Comparison of ENCODE assay signal across 19 cellular contexts in the genomic region with DNA sequence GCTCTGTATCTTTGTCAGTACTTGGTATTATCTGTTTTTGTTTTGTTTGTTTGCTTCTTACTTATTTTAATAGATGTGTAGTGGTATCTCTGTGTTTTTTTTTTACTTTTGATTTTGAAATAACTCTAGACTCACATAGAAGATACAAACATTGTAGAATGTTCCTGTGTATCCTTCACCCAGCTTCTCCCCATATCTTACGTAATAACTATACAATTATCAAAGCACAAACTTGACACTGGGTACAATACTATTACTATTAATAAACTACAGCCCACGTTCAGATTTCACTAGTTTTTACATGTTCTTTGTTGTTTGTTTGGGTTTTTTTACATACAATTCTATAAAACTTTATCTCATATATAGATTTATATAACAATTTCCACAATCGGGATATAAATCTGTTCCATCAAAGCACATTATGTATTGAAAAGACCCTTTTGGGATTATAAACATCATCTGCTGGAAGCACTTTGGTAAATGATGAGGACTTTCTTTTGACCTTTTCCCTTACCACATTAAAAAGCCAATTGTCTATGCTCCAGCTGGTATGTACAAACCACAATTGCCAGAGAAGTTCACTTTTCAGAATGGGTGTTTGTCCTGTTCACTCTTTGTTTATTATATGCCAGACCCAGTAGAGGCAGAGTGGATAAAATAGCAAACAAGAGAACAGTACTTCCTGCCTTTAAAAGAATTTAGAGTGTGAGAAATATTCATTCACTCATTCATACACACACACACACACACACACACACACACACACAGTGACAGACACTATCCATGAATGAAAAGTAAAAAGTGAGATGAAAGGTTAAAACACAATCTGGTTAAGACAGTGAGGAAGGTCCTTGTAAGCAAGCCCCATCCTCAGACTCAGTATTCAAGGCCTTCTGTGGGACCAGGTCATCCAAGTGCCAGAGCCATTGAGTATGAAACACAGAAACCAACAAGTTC.
A peak's percentile ranks its signal among the peaks of the same experiment; 100 is the strongest.
DNase-seq lines count a peak whose midpoint lies in the region; ATAC-seq, FAIRE-seq and TF ChIP-seq lines count a peak whose summit lies in the region.
"Had no signal": no experiment of that assay in that cellular context is flagged by ENCODE, and none has a peak within 500 bp of the region (broad histone marks: within the 10 kb centered on the region; RNA-seq: fewer than 3 reads in every experiment).

No MANE protein-coding gene starts in this region.

- peaks cover 51% of the 10 kb centered on the region for H3K4me1 ChIP-seq in CD8-positive, alpha-beta memory T cell (ENCODE audit: insufficient read depth, low read length)
- peaks cover 8 to 19% of the 10 kb centered on the region in 2 experiments; a peak in 3 of 5 replicates for H3K4me1 ChIP-seq in K562 (replicated peaks in 1 of 2; ENCODE audit: control insufficient read depth in 2 of 2, insufficient read depth in 2 of 2, low read length in 2 of 2)
- peaks cover 13 to 21% of the 10 kb centered on the region in 2 donors for H3K4me1 ChIP-seq in kidney (ENCODE audit: control insufficient read depth in 1 of 2, insufficient read depth in 1 of 2, low read depth in 1 of 2, low read length in 2 of 2)

- H3K27ac ChIP-seq in CD8-positive, alpha-beta memory T cell (ENCODE audit: low read depth, low read length): no peak overlapping the region
- H3K27ac ChIP-seq in K562 (ENCODE audit: extremely low read depth, low read depth, low read length): no peak overlapping the region
- no peak overlapping the region for H3K27ac ChIP-seq in kidney (ENCODE audit: low read depth in 2 of 2, low read length in 2 of 2)
- H3K27ac ChIP-seq: left lung, neural progenitor cell, RWPE1 had no signal

- no peaks in the 10 kb centered on the region for H3K9me3 Mint-ChIP-seq in CD8-positive, alpha-beta memory T cell
- H3K9me3 Mint-ChIP-seq in natural killer cell treated with Interleukin-12 subunit alpha and Interleukin-12 subunit beta and Interleukin-15 and Interleukin-18, amount 100 ng/mL, for 72 hours: no peaks in the 10 kb centered on the region
- H3K9me3 Mint-ChIP-seq: neural progenitor cell; stimulated activated naive B cell treated with anti-CD40 and anti-IgM and Interleukin-4, amounts not matched to agents 10 μg/mL and 1 μg/mL and 100 μg/mL, for 72 hours had no signal

- CTCF ChIA-PET in CD8-positive, alpha-beta memory T cell (lab: Charles Lee): no interaction called here
- CTCF ChIA-PET in K562 (lab: Yijun Ruan, JAX; ENCODE audit: low intra/inter-chr PET ratio): no interaction called here

- no peaks in the 10 kb centered on the region for H3K27me3 ChIP-seq in CD8-positive, alpha-beta memory T cell (ENCODE audit: insufficient read depth, low read length, poor library complexity, severe bottlenecking)
- H3K27me3 ChIP-seq in K562 (ENCODE audit: control insufficient read depth in 2 of 2, insufficient read depth in 2 of 2, low read length in 2 of 2): no peaks in the 10 kb centered on the region
- H3K27me3 ChIP-seq: left lung, neural progenitor cell had no signal

- H3K27me3 Mint-ChIP-seq in CD8-positive, alpha-beta memory T cell: no peaks in the 10 kb centered on the region
- no peaks in the 10 kb centered on the region for H3K27me3 Mint-ChIP-seq in natural killer cell treated with Interleukin-12 subunit alpha and Interleukin-12 subunit beta and Interleukin-15 and Interleukin-18, amount 100 ng/mL, for 72 hours
- H3K27me3 Mint-ChIP-seq: stimulated activated naive B cell treated with anti-CD40 and anti-IgM and Interleukin-4, amounts not matched to agents 10 μg/mL and 1 μg/mL and 100 μg/mL, for 72 hours had no signal

- H3K4me3 ChIP-seq in CD8-positive, alpha-beta memory T cell (ENCODE audit: low read length): no peak overlapping the region
- H3K4me3 ChIP-seq in K562 (no peak overlapping the region), kidney (ENCODE audit: low read length in 2 of 2) (no peak overlapping the region)
- H3K4me3 ChIP-seq: left lung, neural progenitor cell had no signal

- H3K27ac Mint-ChIP-seq in CD8-positive, alpha-beta memory T cell: peak overlapping the region; percentile 22 to 68 (median 40)
- H3K27ac Mint-ChIP-seq in natural killer cell treated with Interleukin-12 subunit alpha and Interleukin-12 subunit beta and Interleukin-15 and Interleukin-18, amount 100 ng/mL, for 72 hours: peak overlapping the region; percentile 59 to 81
- H3K27ac Mint-ChIP-seq: neural progenitor cell had no signal

- H2AFZ ChIP-seq in K562 (ENCODE audit: low read depth, low read length): no peak overlapping the region
- H2AFZ ChIP-seq: neural progenitor cell had no signal

- no peak for FAIRE-seq in K562 (lab: Jason Lieb, UNC)
- FAIRE-seq in kidney (lab: Jason Lieb, UNC): no peak

- TF ChIP-seq RAD21 in K562 (CRISPR knock-in tag; conservative IDR thresholded peaks at IDR 0.05 in 1 of 2, IDR thresholded peaks at IDR 0.05 in 1 of 2): no peak

- BruUV-seq in K562 (replicated peaks; lab: Mats Ljungman, UMichigan): no TSS peak

- no peak for DNase-seq in CD8-positive, alpha-beta memory T cell
- peak; percentile 19 for DNase-seq in M059J (ENCODE audit: low read depth)
- DNase-seq in K562 (ENCODE audit: extremely low read depth in 1 of 4, low spot score in 3 of 4): no peak
- DNase-seq in natural killer cell treated with Interleukin-12 subunit alpha and Interleukin-12 subunit beta and Interleukin-15 and Interleukin-18, amount 100 ng/mL, for 72 hours (ENCODE audit: low spot score): no peak
- no peak for DNase-seq in kidney
- no peak for DNase-seq in NCI-H1436 treated with DMSO at 0.1 percent for 48 hours (lab: John Stamatoyannopoulos, UW)
- DNase-seq in NOMO-1 treated with DMSO at 0.1 percent for 48 hours (lab: John Stamatoyannopoulos, UW; ENCODE audit: unreplicated experiment): no peak
- DNase-seq: activated CD4-positive, alpha-beta T cell treated with anti-CD3 and anti-CD28 coated beads, Interleukin-2, amount 50 U/mL, for 1 hour; activated naive CD4-positive, alpha-beta T cell; central memory CD4-positive, alpha-beta T cell; GOT3; KG1; left lung; NCI-H187; NCI-H524 treated with DMSO at 0.1 percent for 48 hours; stimulated activated naive B cell treated with anti-CD40 and anti-IgM and Interleukin-4, amounts not matched to agents 10 μg/mL and 1 μg/mL and 100 μg/mL, for 72 hours had no signal

- H3K4me2 ChIP-seq in K562 (ENCODE audit: insufficient read depth, low read length): no peak overlapping the region; the same call in 1 of the 2 replicates

- peaks cover 0 to 1% (median 0%) of the 10 kb centered on the region in 3 donors for H3K36me3 Mint-ChIP-seq in CD8-positive, alpha-beta memory T cell
- no peaks in the 10 kb centered on the region for H3K36me3 Mint-ChIP-seq in natural killer cell treated with Interleukin-12 subunit alpha and Interleukin-12 subunit beta and Interleukin-15 and Interleukin-18, amount 100 ng/mL, for 72 hours
- H3K36me3 Mint-ChIP-seq: neural progenitor cell had no signal

- no peaks in the 10 kb centered on the region for H3K9me3 ChIP-seq in CD8-positive, alpha-beta memory T cell (ENCODE audit: low read length)
- H3K9me3 ChIP-seq in K562 (replicated peaks; ENCODE audit: control insufficient read depth, insufficient read depth, low read depth, low read length) (no peaks in the 10 kb centered on the region), kidney (ENCODE audit: control insufficient read depth in 1 of 2, low read length in 2 of 2) (no peaks in the 10 kb centered on the region)
- H3K9me3 ChIP-seq: left lung had no signal

- H3K36me3 ChIP-seq in CD8-positive, alpha-beta memory T cell (ENCODE audit: insufficient read depth, low read length): no peaks in the 10 kb centered on the region
- H3K36me3 ChIP-seq in K562 (ENCODE audit: control insufficient read depth, insufficient read depth, low read length) (no peaks in the 10 kb centered on the region; the same call in 2 of the 3 replicates), kidney (ENCODE audit: control insufficient read depth in 1 of 2, insufficient read depth in 2 of 2, low read length in 2 of 2) (no peaks in the 10 kb centered on the region)
- H3K36me3 ChIP-seq: left lung, neural progenitor cell had no signal

- peak overlapping the region in 2 of 7 donors; percentile 5 to 61 for H3K4me3 Mint-ChIP-seq in CD8-positive, alpha-beta memory T cell
- peak overlapping the region; percentile 66 for H3K4me3 Mint-ChIP-seq in natural killer cell treated with Interleukin-12 subunit alpha and Interleukin-12 subunit beta and Interleukin-15 and Interleukin-18, amount 100 ng/mL, for 72 hours
- H3K4me3 Mint-ChIP-seq: neural progenitor cell; stimulated activated naive B cell treated with anti-CD40 and anti-IgM and Interleukin-4, amounts not matched to agents 10 μg/mL and 1 μg/mL and 100 μg/mL, for 72 hours had no signal

- no peak for TF ChIP-seq POLR2A in K562 (conservative IDR thresholded peaks at IDR 0.05)

- peaks cover 2% of the 10 kb centered on the region for H3K9me1 ChIP-seq in K562 (ENCODE audit: control insufficient read depth, insufficient read depth, low read length)

- 72% methylated on average over 3 of the region's 3 CpGs for WGBS in K562 (ENCODE audit: insufficient coverage, low coverage, missing lambda C conversion rate)

- H3K4me1 Mint-ChIP-seq in CD8-positive, alpha-beta memory T cell: peaks cover 64 to 98% (median 96%) of the 10 kb centered on the region in 3 donors
- H3K4me1 Mint-ChIP-seq in natural killer cell treated with Interleukin-12 subunit alpha and Interleukin-12 subunit beta and Interleukin-15 and Interleukin-18, amount 100 ng/mL, for 72 hours (ENCODE audit: low read depth in 2 of 2): peaks cover 42 to 69% of the 10 kb centered on the region in 2 donors

- intact Hi-C loops in K562 (cut with micrococcal nuclease): no loop called here
- intact Hi-C loops in kidney (cut with DNase I): no loop called here

- H3K9ac ChIP-seq in K562 (ENCODE audit: insufficient read depth in 1 of 2, low read depth in 2 of 2, low read length in 2 of 2) (no peak overlapping the region), kidney (ENCODE audit: low read length in 2 of 2) (no peak overlapping the region)
- H3K9ac ChIP-seq: neural progenitor cell had no signal

- H4K20me1 ChIP-seq in K562 (replicated peaks; ENCODE audit: control insufficient read depth, insufficient read depth, low read length): peaks cover 27% of the 10 kb centered on the region; the same call in 1 of the 2 replicates

- POLR2A ChIA-PET in CD8-positive, alpha-beta memory T cell (lab: Charles Lee): no interaction called here
- POLR2A ChIA-PET in K562 (lab: Yijun Ruan, JAX): no interaction called here

- ATAC-seq in K562: no peak
- ATAC-seq in natural killer cell treated with Interleukin-12 subunit alpha and Interleukin-12 subunit beta and Interleukin-15 and Interleukin-18, amount 100 ng/mL, for 72 hours: no peak
- ATAC-seq in GM21737 (IDR thresholded peaks at IDR 0.05; ENCODE audit: unreplicated experiment): no peak
- ATAC-seq: left lung; stimulated activated naive B cell treated with anti-CD40 and anti-IgM and Interleukin-4, amounts not matched to agents 10 μg/mL and 1 μg/mL and 100 μg/mL, for 72 hours had no signal

- no peak for TF ChIP-seq EP300 in K562 (IDR thresholded peaks at IDR 0.05; ENCODE audit: low read length)

- no peak for TF ChIP-seq CTCF in K562 (IDR thresholded peaks at IDR 0.05 in 2 of 3, conservative IDR thresholded peaks at IDR 0.05 in 1 of 3; ENCODE audit: insufficient read depth in 2 of 3, low read depth in 1 of 3, low read length in 3 of 3)
- TF ChIP-seq CTCF in kidney (IDR thresholded peaks at IDR 0.05; ENCODE audit: borderline replicate concordance, extremely low read depth, insufficient read depth): no peak

- peaks cover 26% of the 10 kb centered on the region for H3K79me2 ChIP-seq in K562 (ENCODE audit: control insufficient read depth, insufficient read depth, low read length)

- in situ Hi-C loops in K562 (cut with MboI): no loop called here
